8 cellular contexts compared by ENCODE assay signal in the genomic region with DNA sequence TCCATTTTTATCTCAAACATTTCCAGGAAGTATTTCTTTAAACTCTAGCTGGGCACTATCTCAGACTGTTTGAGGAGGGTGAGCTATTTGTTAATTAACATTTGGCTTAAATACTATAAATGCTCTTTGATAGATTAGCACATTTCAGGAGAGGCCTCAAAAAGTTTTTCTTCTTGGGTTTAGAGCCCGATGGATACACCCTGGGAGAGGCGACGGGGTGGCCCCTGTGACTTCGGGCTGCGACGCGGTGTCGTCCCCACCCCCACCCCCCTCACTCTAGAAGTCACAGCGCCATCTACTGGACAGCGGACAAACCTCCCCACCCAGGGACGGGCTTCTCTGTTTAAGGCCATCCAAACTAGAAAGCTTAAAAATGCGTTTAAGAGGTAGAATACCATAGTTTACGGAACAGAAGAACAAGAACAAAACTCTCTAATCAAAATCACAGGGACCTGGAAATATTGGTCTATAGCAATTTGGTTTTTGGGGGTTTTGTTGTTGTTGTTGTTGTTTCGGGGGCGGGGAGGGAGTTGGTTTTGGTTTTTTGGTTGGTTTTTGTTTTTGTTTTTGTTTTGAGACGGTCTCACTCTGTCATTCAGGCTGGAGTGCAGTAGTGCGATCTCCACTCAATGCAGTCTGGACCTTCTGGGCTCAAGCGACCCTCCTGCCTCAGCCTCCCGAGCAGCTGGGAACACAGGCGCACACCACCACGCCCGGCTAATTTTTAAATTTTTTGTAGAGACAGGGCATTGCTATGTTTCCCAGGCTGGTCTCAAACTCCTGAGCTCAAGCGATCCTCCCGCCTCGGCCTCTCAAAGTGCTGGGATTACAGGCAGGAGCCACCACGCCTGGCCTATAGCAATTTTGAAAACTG.
DNase-seq lines count a peak whose midpoint lies in the region; ATAC-seq, FAIRE-seq and TF ChIP-seq lines count a peak whose summit lies in the region.

No MANE protein-coding gene starts in this region.

- no peaks in the 10 kb centered on the region for H3K9me3 ChIP-seq in endothelial cell of umbilical vein (replicated peaks; ENCODE audit: control insufficient read depth, insufficient read depth, low read length)

- peak overlapping the region; percentile 28 for H2AFZ ChIP-seq in endothelial cell of umbilical vein (ENCODE audit: low read depth, low read length)

- BruUV-seq in endothelial cell of umbilical vein (replicated peaks; lab: Mats Ljungman, UMichigan), result no TSS peak

- peak; percentile 47 for FAIRE-seq in endothelial cell of umbilical vein (lab: Jason Lieb, UNC)

- H3K27me3 Mint-ChIP-seq in activated CD4-positive, alpha-beta T cell treated with anti-CD3 and anti-CD28 coated beads, Interleukin-2, amount 10 ng/mL, durations not matched to agents 7 days and 5 days, result peaks cover 39% of the 10 kb centered on the region
- peaks cover 66% of the 10 kb centered on the region for H3K27me3 Mint-ChIP-seq in stimulated activated memory B cell treated with anti-CD40 and anti-IgM and Interleukin-4, amounts not matched to agents 10 μg/mL and 1 μg/mL and 100 μg/mL, for 72 hours

- no peak for TF ChIP-seq POLR2A in endothelial cell of umbilical vein (IDR thresholded peaks at IDR 0.05; ENCODE audit: low read depth, low read length)

- no peaks in the 10 kb centered on the region for H3K4me1 Mint-ChIP-seq in activated CD4-positive, alpha-beta T cell treated with anti-CD3 and anti-CD28 coated beads, Interleukin-2, amount 10 ng/mL, durations not matched to agents 7 days and 5 days
- peaks cover 26% of the 10 kb centered on the region for H3K4me1 Mint-ChIP-seq in stimulated activated memory B cell treated with anti-CD40 and anti-IgM and Interleukin-4, amounts not matched to agents 10 μg/mL and 1 μg/mL and 100 μg/mL, for 72 hours

- H3K4me3 ChIP-seq in endothelial cell of umbilical vein (replicated peaks in 1 of 3; ENCODE audit: insufficient read depth in 1 of 3, low read depth in 1 of 3, low read length in 3 of 3), result peak overlapping the region; percentile 24 to 93 (median 43)

- no peaks in the 10 kb centered on the region for H3K36me3 ChIP-seq in endothelial cell of umbilical vein (ENCODE audit: control insufficient read depth in 2 of 2, extremely low read depth in 1 of 2, insufficient read depth in 2 of 2, low read length in 2 of 2)

- H4K20me1 ChIP-seq in endothelial cell of umbilical vein (replicated peaks; ENCODE audit: control insufficient read depth, extremely low read depth, insufficient read depth, low read length), result no peaks in the 10 kb centered on the region

- peak; percentile 60 for DNase-seq in SIG-M5 treated with dmso at 0.1 percent for 504 hours (lab: John Stamatoyannopoulos, UW; ENCODE audit: unreplicated experiment)
- DNase-seq in SIG-M5 (lab: John Stamatoyannopoulos, UW), result no peak
- peak; percentile 38 for DNase-seq in NCI-H1105 treated with DMSO at 0.1 percent for 48 hours (lab: John Stamatoyannopoulos, UW)
- peak; percentile 69 for DNase-seq in activated CD4-positive, alpha-beta T cell treated with anti-CD3 and anti-CD28 coated beads, Interleukin-2, amount 10 ng/mL, durations not matched to agents 7 days and 5 days
- peak; percentile 88 for DNase-seq in endothelial cell of umbilical vein (ENCODE audit: low read depth, low spot score)
- DNase-seq in middle frontal gyrus (ENCODE audit: extremely low spot score, low spot score), result peak; percentile 59
- DNase-seq in central memory CD4-positive, alpha-beta T cell, result no peak

- no peak overlapping the region for H3K27ac Mint-ChIP-seq in activated CD4-positive, alpha-beta T cell treated with anti-CD3 and anti-CD28 coated beads, Interleukin-2, amount 10 ng/mL, durations not matched to agents 7 days and 5 days
- H3K27ac Mint-ChIP-seq in stimulated activated memory B cell treated with anti-CD40 and anti-IgM and Interleukin-4, amounts not matched to agents 10 μg/mL and 1 μg/mL and 100 μg/mL, for 72 hours, result no peak overlapping the region

- no peaks in the 10 kb centered on the region for H3K27me3 ChIP-seq in endothelial cell of umbilical vein (ENCODE audit: control insufficient read depth in 2 of 2, insufficient read depth in 2 of 2, low read length in 2 of 2)

- TF ChIP-seq CTCF in endothelial cell of umbilical vein (IDR thresholded peaks at IDR 0.05; ENCODE audit: extremely low read depth in 1 of 2, insufficient read depth in 1 of 2, low read depth in 1 of 2, low read length in 2 of 2), result peak; percentile 80 to 83

- dilution Hi-C loops in endothelial cell of umbilical vein (cut with MboI; ENCODE audit: extremely low pct_ligation_motif_present, low sequenced_read_pairs), result no loop called here

- peaks cover 21% of the 10 kb centered on the region for H3K79me2 ChIP-seq in endothelial cell of umbilical vein (ENCODE audit: control insufficient read depth, insufficient read depth, low read length)

- peaks cover 49% of the 10 kb centered on the region for H3K4me1 ChIP-seq in endothelial cell of umbilical vein (ENCODE audit: control insufficient read depth, extremely low read depth, insufficient read depth, low read length)

- no peaks in the 10 kb centered on the region for H3K36me3 Mint-ChIP-seq in activated CD4-positive, alpha-beta T cell treated with anti-CD3 and anti-CD28 coated beads, Interleukin-2, amount 10 ng/mL, durations not matched to agents 7 days and 5 days (ENCODE audit: low read depth)
- H3K36me3 Mint-ChIP-seq in stimulated activated memory B cell treated with anti-CD40 and anti-IgM and Interleukin-4, amounts not matched to agents 10 μg/mL and 1 μg/mL and 100 μg/mL, for 72 hours, result no peaks in the 10 kb centered on the region

- POLR2A ChIA-PET in activated CD4-positive, alpha-beta T cell treated with anti-CD3 and anti-CD28 coated beads, Interleukin-2, amount 10 ng/mL, durations not matched to agents 7 days and 5 days (lab: Charles Lee), result interaction anchor here (0.7 kb wide), 1 partner anchor 422 kb away, joined by 3 read pairs; no protein-coding TSS in a partner anchor
- POLR2A ChIA-PET in endothelial cell of umbilical vein (lab: Charles Lee), result interaction anchor here (0.7 to 1.8 kb wide), 3 partner anchors 254 to 498 kb away, joined by 3 to 6 read pairs (median 3); partner anchors contain the start of genes C16orf95 and FOXC2

- H3K27ac ChIP-seq in endothelial cell of umbilical vein (ENCODE audit: insufficient read depth, low read depth, low read length), result peak overlapping the region; percentile 92

- H3K9me3 Mint-ChIP-seq in activated CD4-positive, alpha-beta T cell treated with anti-CD3 and anti-CD28 coated beads, Interleukin-2, amount 10 ng/mL, durations not matched to agents 7 days and 5 days, result no peaks in the 10 kb centered on the region
- H3K9me3 Mint-ChIP-seq in stimulated activated memory B cell treated with anti-CD40 and anti-IgM and Interleukin-4, amounts not matched to agents 10 μg/mL and 1 μg/mL and 100 μg/mL, for 72 hours, result no peaks in the 10 kb centered on the region

- ATAC-seq in stimulated activated memory B cell treated with anti-CD40 and anti-IgM and Interleukin-4, amounts not matched to agents 10 μg/mL and 1 μg/mL and 100 μg/mL, for 72 hours, result peak; percentile 67

- no peaks in the 10 kb centered on the region for H3K9me1 ChIP-seq in endothelial cell of umbilical vein (replicated peaks; ENCODE audit: control insufficient read depth, extremely low read depth, insufficient read depth, low read length)

- peak overlapping the region; percentile 94 for H3K4me2 ChIP-seq in endothelial cell of umbilical vein (ENCODE audit: insufficient read depth, low read length)

- intact Hi-C loops in endothelial cell of umbilical vein (cut with micrococcal nuclease), result loop anchor here (1.0 to 10.0 kb wide), 12 partner anchors 46 to 499 kb away; partner anchors contain the start of gene FBXO31

- H3K4me3 Mint-ChIP-seq in activated CD4-positive, alpha-beta T cell treated with anti-CD3 and anti-CD28 coated beads, Interleukin-2, amount 10 ng/mL, durations not matched to agents 7 days and 5 days, result no peak overlapping the region
- H3K4me3 Mint-ChIP-seq in stimulated activated memory B cell treated with anti-CD40 and anti-IgM and Interleukin-4, amounts not matched to agents 10 μg/mL and 1 μg/mL and 100 μg/mL, for 72 hours, result no peak overlapping the region

- peak overlapping the region; percentile 93 for H3K9ac ChIP-seq in endothelial cell of umbilical vein (replicated peaks; ENCODE audit: extremely low read depth, insufficient read depth, low read length)

- CTCF ChIA-PET in activated CD4-positive, alpha-beta T cell treated with anti-CD3 and anti-CD28 coated beads, Interleukin-2, amount 10 ng/mL, durations not matched to agents 7 days and 5 days (lab: Charles Lee), result interaction anchor here (0.6 to 2.2 kb wide), 6 partner anchors 9 to 1309 kb away, joined by 3 to 7 read pairs (median 3); no protein-coding TSS in a partner anchor
- CTCF ChIA-PET in endothelial cell of umbilical vein (lab: Charles Lee), result interaction anchor here (0.5 to 5.7 kb wide), 87 partner anchors 8 to 1643 kb away, joined by 3 to 283 read pairs (median 4); partner anchors contain the start of genes FOXC2 and FOXL1

TF ChIP-seq in endothelial cell of umbilical vein, 7 proteins besides CTCF, POLR2A, EP300 and RAD21:
- TF ChIP-seq POLR2AphosphoS5 (IDR thresholded peaks at IDR 0.05; ENCODE audit: insufficient read depth, low read depth, low read length) (peak; percentile 34), EZH2 (IDR thresholded peaks at IDR 0.05; ENCODE audit: borderline replicate concordance, low read depth, low read length, severe bottlenecking) (no peak)
TF ChIP-seq in endothelial cell of umbilical vein: peak in this region for 1.

Comparison
In these comparisons a context has a peak if more than half of its experiments do, and no peak if none do; other contexts are left out.
1. DNase-seq: peak in SIG-M5 treated with dmso at 0.1 percent for 504 hours (single experiment), NCI-H1105 treated with DMSO at 0.1 percent for 48 hours (single experiment), activated CD4-positive, alpha-beta T cell treated with anti-CD3 and anti-CD28 coated beads, Interleukin-2, amount 10 ng/mL, durations not matched to agents 7 days and 5 days (single experiment), endothelial cell of umbilical vein (single experiment) and middle frontal gyrus (single experiment); none in SIG-M5 (single experiment) and central memory CD4-positive, alpha-beta T cell (single experiment).